ENCODE assay signal across 19 cellular contexts in the genomic region with DNA sequence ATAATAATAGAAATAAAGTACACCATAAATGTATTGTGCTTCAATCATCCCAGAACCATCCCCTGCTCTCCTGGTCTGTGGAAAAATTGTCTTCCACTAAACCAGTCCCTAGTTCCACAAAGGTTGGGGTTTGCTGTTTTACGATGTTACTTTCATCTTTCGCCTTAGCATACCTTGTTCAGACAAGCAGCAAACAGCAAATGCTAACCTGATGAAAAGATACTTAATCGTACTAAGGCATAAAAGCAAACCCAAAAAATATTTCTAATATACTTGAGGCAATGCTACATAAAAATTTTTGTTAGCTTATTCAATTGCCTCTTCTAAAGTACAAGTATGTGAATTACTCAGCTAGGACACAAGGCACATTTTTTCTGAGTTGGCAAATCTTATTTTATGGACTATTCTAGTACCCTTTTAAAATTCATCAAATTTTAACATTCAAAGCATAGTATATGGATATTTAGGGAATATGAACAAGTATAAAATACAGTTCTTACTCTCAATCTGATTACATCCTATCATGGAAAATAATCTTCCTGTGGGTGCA.
"Had no signal": no experiment of that assay in that cellular context is flagged by ENCODE, and none has a peak within 500 bp of the region (broad histone marks: within the 10 kb centered on the region; RNA-seq: fewer than 3 reads in every experiment).

No MANE protein-coding gene starts in this region.

- H3K27me3 ChIP-seq: cardiac muscle cell, dorsolateral prefrontal cortex, gastrocnemius medialis, neutrophil, tibial nerve had no signal

- H3K9me3 ChIP-seq: gastrocnemius medialis, neutrophil had no signal

- H3K27ac ChIP-seq: cardiac muscle cell, neutrophil, parathyroid adenoma had no signal

- H3K9ac ChIP-seq: parathyroid adenoma had no signal

- H3K36me3 ChIP-seq: cardiac muscle cell, gastrocnemius medialis, neutrophil, tibial nerve had no signal

- ATAC-seq: activated CD4-positive, alpha-beta T cell treated with anti-CD3 and anti-CD28 coated beads for 36 hours; gastrocnemius medialis; natural killer cell; sciatic nerve; T-cell; WTC11 had no signal

- H3K4me1 ChIP-seq: gastrocnemius medialis, parathyroid adenoma had no signal

- DNase-seq: activated CD4-positive, alpha-beta T cell treated with anti-CD3 and anti-CD28 coated beads for 36 hours; activated CD4-positive, alpha-beta T cell treated with anti-CD3 and anti-CD28 coated beads, Interleukin-2, amount 50 U/mL, for 48 hours; activated gamma-delta T cell; amniotic stem cell; dorsolateral prefrontal cortex; gastrocnemius medialis; head of caudate nucleus; kidney glomerular epithelial cell; mesendoderm; natural killer cell; stimulated activated CD8-positive, alpha-beta memory T cell treated with anti-CD3 and anti-CD28 coated beads, Interleukin-4, amount 100 ng/mL, for 48 hours; stimulated activated naive CD4-positive, alpha-beta T cell; T-cell had no signal

- H2AFZ ChIP-seq: parathyroid adenoma had no signal

- H3K79me2 ChIP-seq: parathyroid adenoma had no signal

- H3K4me3 ChIP-seq: cardiac muscle cell, dorsolateral prefrontal cortex, gastrocnemius medialis, tibial nerve had no signal
